Comparison of ENCODE assay signal across 7 cellular contexts in genomic region chr21:37758997-37759396, GRCh38.
DNase-seq lines count a peak whose midpoint lies in the region; ATAC-seq and TF ChIP-seq lines count a peak whose summit lies in the region.

No MANE protein-coding gene starts in this region.

- DNase-seq in GM03348 (ENCODE audit: low spot score) (peak; percentile 83), RWPE1 (ENCODE audit: low spot score) (peak; percentile 38), germinal center (ENCODE audit: low spot score) (peak; percentile 28)
- DNase-seq in stimulated activated naive CD4-positive, alpha-beta T cell treated with Interleukin-2 at 50 U/mL for 16 hours (lab: John Stamatoyannopoulos, UW) = no peak
- DNase-seq in activated CD8-positive, alpha-beta memory T cell treated with anti-CD3 and anti-CD28 coated beads, Interleukin-2, amount 50 U/mL, for 4 hours = no peak

- no peaks in the 10 kb centered on the region for H3K4me1 ChIP-seq in KMS-11 (ENCODE audit: low read depth, poor library complexity, severe bottlenecking)

- ATAC-seq in HG03521 (IDR thresholded peaks at IDR 0.05; ENCODE audit: unreplicated experiment) = no peak

- CTCF ChIA-PET in RWPE1 (lab: Yijun Ruan, JAX) = interaction anchor here (0.5 to 1.8 kb wide), 10 partner anchors 9 to 1743 kb away, joined by 3 to 11 read pairs (median 4); no protein-coding TSS in a partner anchor

- TF ChIP-seq CTCF in KMS-11 (conservative IDR thresholded peaks at IDR 0.05; ENCODE audit: low read depth, low read length) (peak; percentile 47; the same call in 1 of the 2 replicates), RWPE1 (conservative IDR thresholded peaks at IDR 0.05; ENCODE audit: low read depth) (no peak; the same call in 1 of the 2 replicates)

- no peaks in the 10 kb centered on the region for H3K79me2 ChIP-seq in KMS-11 (ENCODE audit: insufficient read depth, low read depth)

- H3K36me3 ChIP-seq in KMS-11 (ENCODE audit: insufficient read depth) = no peaks in the 10 kb centered on the region

- H3K27ac ChIP-seq in KMS-11 (no peak overlapping the region), RWPE1 (no peak overlapping the region)

- H4K20me1 ChIP-seq in KMS-11 (ENCODE audit: insufficient read depth) = no peaks in the 10 kb centered on the region

- H3K9ac ChIP-seq in KMS-11 = no peak overlapping the region

- no peak overlapping the region for H3K4me2 ChIP-seq in KMS-11

- POLR2A ChIA-PET in RWPE1 (lab: Yijun Ruan, JAX; ENCODE audit: low non-redundant PET) = no interaction called here

- H3K27me3 ChIP-seq in KMS-11 (ENCODE audit: insufficient read depth, low read depth) = no peaks in the 10 kb centered on the region

- no peak overlapping the region for H2AFZ ChIP-seq in KMS-11 (ENCODE audit: low read depth)

- no peak overlapping the region for H3K4me3 ChIP-seq in KMS-11 (IDR thresholded peaks at IDR 0.05; ENCODE audit: insufficient read depth, low read depth, low read length)

Comparison
In these comparisons a context has a peak if more than half of its experiments do, and no peak if none do; other contexts are left out.
1. DNase-seq: peak in GM03348 (single experiment), RWPE1 (single experiment) and germinal center (single experiment); none in stimulated activated naive CD4-positive, alpha-beta T cell treated with Interleukin-2 at 50 U/mL for 16 hours (single experiment) and activated CD8-positive, alpha-beta memory T cell treated with anti-CD3 and anti-CD28 coated beads, Interleukin-2, amount 50 U/mL, for 4 hours (single experiment).